In the genomic region with DNA sequence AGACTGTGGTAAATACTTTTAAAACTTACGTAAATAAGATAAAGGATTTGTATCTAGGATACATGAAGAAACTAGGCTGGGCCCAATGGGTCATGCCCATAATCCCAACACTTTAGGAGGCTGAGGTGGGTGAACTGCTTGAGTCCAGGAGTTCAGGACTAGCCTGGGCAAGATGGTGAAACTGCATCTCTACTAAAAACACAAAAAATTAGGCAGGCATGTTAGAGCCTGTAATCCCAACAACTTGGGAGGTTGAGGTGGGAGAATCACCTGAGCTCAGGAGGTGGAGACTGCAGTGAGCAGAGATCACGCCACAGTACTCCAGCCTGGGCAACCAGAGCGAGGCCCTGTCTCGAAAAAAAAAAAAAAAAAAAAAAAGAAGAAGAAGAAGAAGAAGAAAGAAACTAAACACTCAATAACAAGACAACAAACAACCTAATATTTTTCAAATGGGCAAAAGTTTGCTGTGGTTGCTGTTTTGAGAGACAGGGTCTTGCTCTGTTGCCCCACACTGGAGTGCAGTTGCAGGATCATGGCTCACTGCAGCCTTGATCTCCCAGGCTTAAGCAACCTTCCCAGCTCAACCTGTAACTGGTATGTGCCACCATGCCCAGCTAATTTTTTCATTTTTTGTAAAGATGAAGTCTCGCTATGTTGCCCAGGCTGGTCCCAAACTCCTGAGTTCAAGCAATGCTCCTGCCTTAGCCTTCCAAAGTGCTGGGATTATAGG, we compare ENCODE assay signal across 17 cellular contexts.
DNase-seq lines count a peak whose midpoint lies in the region; ATAC-seq, FAIRE-seq and TF ChIP-seq lines count a peak whose summit lies in the region.
"Had no signal": no experiment of that assay in that cellular context is flagged by ENCODE, and none has a peak within 500 bp of the region (broad histone marks: within the 10 kb centered on the region; RNA-seq: fewer than 3 reads in every experiment).

No MANE protein-coding gene starts in this region.

- no peak for ATAC-seq in T-helper 17 cell

- TF ChIP-seq POLR2A in endothelial cell of umbilical vein (IDR thresholded peaks at IDR 0.05; ENCODE audit: low read depth, low read length), result no peak

- H3K4me2 ChIP-seq in endothelial cell of umbilical vein (ENCODE audit: insufficient read depth, low read length), result no peak overlapping the region

- H3K9me3 ChIP-seq in T-helper 17 cell (ENCODE audit: control insufficient read depth, low read length, poor library complexity, severe bottlenecking), result no peaks in the 10 kb centered on the region
- H3K9me3 ChIP-seq in endothelial cell of umbilical vein (replicated peaks; ENCODE audit: control insufficient read depth, insufficient read depth, low read length), result no peaks in the 10 kb centered on the region
- H3K9me3 ChIP-seq in neutrophil, result no peaks in the 10 kb centered on the region

- H3K36me3 ChIP-seq in endothelial cell of umbilical vein (ENCODE audit: control insufficient read depth in 2 of 2, extremely low read depth in 1 of 2, insufficient read depth in 2 of 2, low read length in 2 of 2), result no peaks in the 10 kb centered on the region
- peaks cover 3% of the 10 kb centered on the region for H3K36me3 ChIP-seq in neutrophil

- peaks cover 54% of the 10 kb centered on the region for H3K36me3 Mint-ChIP-seq in HFFc6 (ENCODE audit: low read depth)
- H3K36me3 Mint-ChIP-seq in T-helper 17 cell (ENCODE audit: low read depth), result peaks cover 4% of the 10 kb centered on the region

- dilution Hi-C loops in endothelial cell of umbilical vein (cut with MboI; ENCODE audit: extremely low pct_ligation_motif_present, low sequenced_read_pairs), result no loop called here

- TF ChIP-seq CTCF in HFFc6 (IDR thresholded peaks at IDR 0.05) (no peak), endothelial cell of umbilical vein (IDR thresholded peaks at IDR 0.05; ENCODE audit: extremely low read depth in 1 of 2, insufficient read depth in 1 of 2, low read depth in 1 of 2, low read length in 2 of 2) (no peak), neutrophil (IDR thresholded peaks at IDR 0.05) (no peak)

- H3K9me3 Mint-ChIP-seq in HFFc6, result peaks cover 16% of the 10 kb centered on the region
- H3K9me3 Mint-ChIP-seq: CD4-positive, alpha-beta T cell had no signal

- H3K27ac Mint-ChIP-seq in HFFc6, result peak overlapping the region; percentile 74
- peak overlapping the region; percentile 11 for H3K27ac Mint-ChIP-seq in T-helper 17 cell
- H3K27ac Mint-ChIP-seq: CD4-positive, alpha-beta T cell had no signal

- BruUV-seq in endothelial cell of umbilical vein (replicated peaks; lab: Mats Ljungman, UMichigan), result no TSS peak

- H4K20me1 ChIP-seq in endothelial cell of umbilical vein (replicated peaks; ENCODE audit: control insufficient read depth, extremely low read depth, insufficient read depth, low read length), result no peaks in the 10 kb centered on the region

- H3K27me3 ChIP-seq in endothelial cell of umbilical vein (ENCODE audit: control insufficient read depth in 2 of 2, insufficient read depth in 2 of 2, low read length in 2 of 2), result no peaks in the 10 kb centered on the region
- H3K27me3 ChIP-seq in neutrophil, result no peaks in the 10 kb centered on the region
- H3K27me3 ChIP-seq: SJCRH30 had no signal

- H3K4me3 ChIP-seq in endothelial cell of umbilical vein (replicated peaks in 1 of 3; ENCODE audit: insufficient read depth in 1 of 3, low read depth in 1 of 3, low read length in 3 of 3) (no peak overlapping the region), neutrophil (ENCODE audit: low read depth in 1 of 2, low read length in 1 of 2) (no peak overlapping the region)
- H3K4me3 ChIP-seq: SJCRH30 had no signal

- H3K4me3 Mint-ChIP-seq in HFFc6 (no peak overlapping the region), T-helper 17 cell (no peak overlapping the region)
- H3K4me3 Mint-ChIP-seq: CD4-positive, alpha-beta T cell had no signal

- intact Hi-C loops in endothelial cell of umbilical vein (cut with micrococcal nuclease), result no loop called here

- H3K79me2 ChIP-seq in endothelial cell of umbilical vein (ENCODE audit: control insufficient read depth, insufficient read depth, low read length), result peaks cover 34% of the 10 kb centered on the region

- H3K9me1 ChIP-seq in endothelial cell of umbilical vein (replicated peaks; ENCODE audit: control insufficient read depth, extremely low read depth, insufficient read depth, low read length), result no peaks in the 10 kb centered on the region

- H2AFZ ChIP-seq in endothelial cell of umbilical vein (ENCODE audit: low read depth, low read length), result no peak overlapping the region

- H3K27ac ChIP-seq in endothelial cell of umbilical vein (ENCODE audit: insufficient read depth, low read depth, low read length), result peak overlapping the region; percentile 52
- H3K27ac ChIP-seq in neutrophil, result peak overlapping the region; percentile 67
- H3K27ac ChIP-seq in substantia nigra (ENCODE audit: low read depth, low read length, poor library complexity, severe bottlenecking), result no peak overlapping the region
- H3K27ac ChIP-seq: SJCRH30 had no signal

- H3K27me3 Mint-ChIP-seq in HFFc6 (ENCODE audit: insufficient read depth), result peaks cover 5% of the 10 kb centered on the region
- H3K27me3 Mint-ChIP-seq in T-helper 17 cell, result no peaks in the 10 kb centered on the region
- H3K27me3 Mint-ChIP-seq: CD4-positive, alpha-beta T cell had no signal

- POLR2A ChIA-PET in endothelial cell of umbilical vein (lab: Charles Lee), result interaction anchor here (0.5 kb wide), 1 partner anchor 31 kb away, joined by 3 read pairs; no protein-coding TSS in a partner anchor

- H3K4me1 Mint-ChIP-seq in HFFc6 (ENCODE audit: low read depth), result peaks cover 15% of the 10 kb centered on the region
- peaks cover 6% of the 10 kb centered on the region for H3K4me1 Mint-ChIP-seq in T-helper 17 cell

- FAIRE-seq in endothelial cell of umbilical vein (lab: Jason Lieb, UNC), result no peak

- H3K4me1 ChIP-seq in endothelial cell of umbilical vein (ENCODE audit: control insufficient read depth, extremely low read depth, insufficient read depth, low read length), result peaks cover 30% of the 10 kb centered on the region
- H3K4me1 ChIP-seq in neutrophil (ENCODE audit: control insufficient read depth in 1 of 2, insufficient read depth in 1 of 2, low read depth in 1 of 2, low read length in 1 of 2), result peaks cover 29 to 33% of the 10 kb centered on the region in 2 experiments
- H3K4me1 ChIP-seq: SJCRH30 had no signal

- no peak overlapping the region for H3K9ac ChIP-seq in endothelial cell of umbilical vein (replicated peaks; ENCODE audit: extremely low read depth, insufficient read depth, low read length)

- CTCF ChIA-PET in endothelial cell of umbilical vein (lab: Charles Lee), result no interaction called here

- DNase-seq in HFFc6 (no peak), T-helper 17 cell (no peak), endothelial cell of umbilical vein (ENCODE audit: low read depth, low spot score) (no peak), substantia nigra (lab: John Stamatoyannopoulos, UW) (no peak), NCI-H774 (lab: John Stamatoyannopoulos, UW) (no peak), putamen (ENCODE audit: low spot score) (no peak)
- DNase-seq: Calu3; CD4-positive, alpha-beta T cell; DMS53; H7; NCI-H1417; NCI-H187 treated with DMSO at 0.1 percent for 48 hours; NCI-H69; NK-92 treated with Interleukin-12 subunit alpha and Interleukin-12 subunit beta, amount 100 ng/mL, for 24 hours; RPMI8226; SJCRH30 had no signal

TF ChIP-seq in endothelial cell of umbilical vein, 7 proteins besides CTCF, POLR2A, EP300 and RAD21:
- TF ChIP-seq, protein P1, sequence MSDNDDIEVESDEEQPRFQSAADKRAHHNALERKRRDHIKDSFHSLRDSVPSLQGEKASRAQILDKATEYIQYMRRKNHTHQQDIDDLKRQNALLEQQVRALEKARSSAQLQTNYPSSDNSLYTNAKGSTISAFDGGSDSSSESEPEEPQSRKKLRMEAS (IDR thresholded peaks at IDR 0.05; ENCODE audit: insufficient read depth, insufficient read length), result no peak
- TF ChIP-seq EZH2 (IDR thresholded peaks at IDR 0.05; ENCODE audit: borderline replicate concordance, low read depth, low read length, severe bottlenecking) (no peak), FOS (IDR thresholded peaks at IDR 0.05; ENCODE audit: borderline replicate concordance, insufficient read depth, low read length) (no peak), JUN (IDR thresholded peaks at IDR 0.05; ENCODE audit: borderline replicate concordance, insufficient read depth, insufficient read length, low read depth) (no peak), MYC (IDR thresholded peaks at IDR 0.05; ENCODE audit: low read depth, low read length) (no peak), GATA2 (IDR thresholded peaks at IDR 0.05; ENCODE audit: insufficient read depth, insufficient read length, low read depth, low read length) (no peak), POLR2AphosphoS5 (IDR thresholded peaks at IDR 0.05; ENCODE audit: insufficient read depth, low read depth, low read length) (no peak)
